1 cellular context compared by ENCODE assay signal in the genomic region with DNA sequence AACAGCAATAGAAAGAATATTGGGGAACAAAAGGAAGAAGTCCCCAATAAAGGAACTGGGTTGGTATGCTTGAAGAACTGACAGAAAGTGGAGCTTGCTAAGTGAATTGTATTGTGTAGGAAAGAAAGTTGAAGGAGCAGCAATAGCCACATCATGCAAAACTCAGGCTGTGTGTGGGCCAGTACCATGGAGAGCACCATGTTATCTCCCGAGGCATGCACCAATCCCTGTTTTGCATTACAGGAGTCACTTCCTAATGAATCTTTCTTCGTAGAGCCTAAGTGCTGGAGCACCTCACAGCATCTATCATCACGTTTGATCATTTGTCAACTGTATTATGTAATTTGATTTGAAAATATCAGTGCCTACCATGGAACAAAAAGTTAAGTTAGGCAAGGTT.
A peak's percentile ranks its signal among the peaks of the same experiment; 100 is the strongest.
TF ChIP-seq lines count a peak whose summit lies in the region.

No MANE protein-coding gene starts in this region.

TF ChIP-seq in HepG2, 621 proteins besides CTCF, POLR2A, EP300 and RAD21 (continued from another document):
- TF ChIP-seq, protein P1, sequence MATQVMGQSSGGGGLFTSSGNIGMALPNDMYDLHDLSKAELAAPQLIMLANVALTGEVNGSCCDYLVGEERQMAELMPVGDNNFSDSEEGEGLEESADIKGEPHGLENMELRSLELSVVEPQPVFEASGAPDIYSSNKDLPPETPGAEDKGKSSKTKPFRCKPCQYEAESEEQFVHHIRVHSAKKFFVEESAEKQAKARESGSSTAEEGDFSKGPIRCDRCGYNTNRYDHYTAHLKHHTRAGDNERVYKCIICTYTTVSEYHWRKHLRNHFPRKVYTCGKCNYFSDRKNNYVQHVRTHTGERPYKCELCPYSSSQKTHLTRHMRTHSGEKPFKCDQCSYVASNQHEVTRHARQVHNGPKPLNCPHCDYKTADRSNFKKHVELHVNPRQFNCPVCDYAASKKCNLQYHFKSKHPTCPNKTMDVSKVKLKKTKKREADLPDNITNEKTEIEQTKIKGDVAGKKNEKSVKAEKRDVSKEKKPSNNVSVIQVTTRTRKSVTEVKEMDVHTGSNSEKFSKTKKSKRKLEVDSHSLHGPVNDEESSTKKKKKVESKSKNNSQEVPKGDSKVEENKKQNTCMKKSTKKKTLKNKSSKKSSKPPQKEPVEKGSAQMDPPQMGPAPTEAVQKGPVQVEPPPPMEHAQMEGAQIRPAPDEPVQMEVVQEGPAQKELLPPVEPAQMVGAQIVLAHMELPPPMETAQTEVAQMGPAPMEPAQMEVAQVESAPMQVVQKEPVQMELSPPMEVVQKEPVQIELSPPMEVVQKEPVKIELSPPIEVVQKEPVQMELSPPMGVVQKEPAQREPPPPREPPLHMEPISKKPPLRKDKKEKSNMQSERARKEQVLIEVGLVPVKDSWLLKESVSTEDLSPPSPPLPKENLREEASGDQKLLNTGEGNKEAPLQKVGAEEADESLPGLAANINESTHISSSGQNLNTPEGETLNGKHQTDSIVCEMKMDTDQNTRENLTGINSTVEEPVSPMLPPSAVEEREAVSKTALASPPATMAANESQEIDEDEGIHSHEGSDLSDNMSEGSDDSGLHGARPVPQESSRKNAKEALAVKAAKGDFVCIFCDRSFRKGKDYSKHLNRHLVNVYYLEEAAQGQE (IDR thresholded peaks at IDR 0.05; ENCODE audit: borderline replicate concordance in 1 of 2, low read depth in 1 of 2, low read length in 2 of 2) = peak; percentile 57 to 93
